In the genomic region with DNA sequence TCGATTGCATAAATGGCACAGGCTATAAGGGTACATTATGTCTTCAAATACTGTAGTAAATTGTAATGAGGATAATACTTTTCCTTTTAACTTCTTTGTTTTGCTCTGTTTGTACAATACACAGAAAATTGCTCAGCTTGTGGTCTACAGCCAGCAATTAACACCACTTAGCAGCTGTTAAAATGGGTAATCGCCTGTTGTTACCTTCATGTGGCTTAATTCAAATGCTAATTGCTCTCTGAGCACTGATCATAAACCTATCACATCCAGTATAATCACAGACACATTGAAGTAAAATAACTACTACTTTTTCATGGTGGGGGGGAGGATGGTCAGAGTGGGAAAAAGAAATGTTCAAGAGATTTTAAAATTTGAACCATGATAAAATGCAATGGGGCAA, we compare ENCODE assay signal across 1 cellular context.
TF ChIP-seq lines count a peak whose summit lies in the region.

No MANE protein-coding gene starts in this region.

TF ChIP-seq in WTC11, 78 proteins besides CTCF, POLR2A, EP300 and RAD21 (continued from another document):
- TF ChIP-seq, protein P1, sequence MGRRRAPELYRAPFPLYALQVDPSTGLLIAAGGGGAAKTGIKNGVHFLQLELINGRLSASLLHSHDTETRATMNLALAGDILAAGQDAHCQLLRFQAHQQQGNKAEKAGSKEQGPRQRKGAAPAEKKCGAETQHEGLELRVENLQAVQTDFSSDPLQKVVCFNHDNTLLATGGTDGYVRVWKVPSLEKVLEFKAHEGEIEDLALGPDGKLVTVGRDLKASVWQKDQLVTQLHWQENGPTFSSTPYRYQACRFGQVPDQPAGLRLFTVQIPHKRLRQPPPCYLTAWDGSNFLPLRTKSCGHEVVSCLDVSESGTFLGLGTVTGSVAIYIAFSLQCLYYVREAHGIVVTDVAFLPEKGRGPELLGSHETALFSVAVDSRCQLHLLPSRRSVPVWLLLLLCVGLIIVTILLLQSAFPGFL (CRISPR knock-in tag; IDR thresholded peaks at IDR 0.05; ENCODE audit: borderline replicate concordance): no peak
- no peak for TF ChIP-seq JAZF1 (CRISPR knock-in tag; IDR thresholded peaks at IDR 0.05)
- TF ChIP-seq, protein P2, sequence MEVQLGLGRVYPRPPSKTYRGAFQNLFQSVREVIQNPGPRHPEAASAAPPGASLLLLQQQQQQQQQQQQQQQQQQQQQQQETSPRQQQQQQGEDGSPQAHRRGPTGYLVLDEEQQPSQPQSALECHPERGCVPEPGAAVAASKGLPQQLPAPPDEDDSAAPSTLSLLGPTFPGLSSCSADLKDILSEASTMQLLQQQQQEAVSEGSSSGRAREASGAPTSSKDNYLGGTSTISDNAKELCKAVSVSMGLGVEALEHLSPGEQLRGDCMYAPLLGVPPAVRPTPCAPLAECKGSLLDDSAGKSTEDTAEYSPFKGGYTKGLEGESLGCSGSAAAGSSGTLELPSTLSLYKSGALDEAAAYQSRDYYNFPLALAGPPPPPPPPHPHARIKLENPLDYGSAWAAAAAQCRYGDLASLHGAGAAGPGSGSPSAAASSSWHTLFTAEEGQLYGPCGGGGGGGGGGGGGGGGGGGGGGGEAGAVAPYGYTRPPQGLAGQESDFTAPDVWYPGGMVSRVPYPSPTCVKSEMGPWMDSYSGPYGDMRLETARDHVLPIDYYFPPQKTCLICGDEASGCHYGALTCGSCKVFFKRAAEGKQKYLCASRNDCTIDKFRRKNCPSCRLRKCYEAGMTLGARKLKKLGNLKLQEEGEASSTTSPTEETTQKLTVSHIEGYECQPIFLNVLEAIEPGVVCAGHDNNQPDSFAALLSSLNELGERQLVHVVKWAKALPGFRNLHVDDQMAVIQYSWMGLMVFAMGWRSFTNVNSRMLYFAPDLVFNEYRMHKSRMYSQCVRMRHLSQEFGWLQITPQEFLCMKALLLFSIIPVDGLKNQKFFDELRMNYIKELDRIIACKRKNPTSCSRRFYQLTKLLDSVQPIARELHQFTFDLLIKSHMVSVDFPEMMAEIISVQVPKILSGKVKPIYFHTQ (CRISPR knock-in tag; IDR thresholded peaks at IDR 0.05): peak; percentile 54; the same call in 1 of the 2 replicates
- TF ChIP-seq ZNF671 (CRISPR knock-in tag; IDR thresholded peaks at IDR 0.05): 0 out of 2 replicates have a peak, but pooled peaks have one; percentile 57
- peak; percentile 54; the same call in 1 of the 2 replicates for TF ChIP-seq NFATC4 (CRISPR knock-in tag; IDR thresholded peaks at IDR 0.05)
- TF ChIP-seq TP53 (CRISPR knock-in tag; IDR thresholded peaks at IDR 0.05): no peak
- TF ChIP-seq, protein P3, sequence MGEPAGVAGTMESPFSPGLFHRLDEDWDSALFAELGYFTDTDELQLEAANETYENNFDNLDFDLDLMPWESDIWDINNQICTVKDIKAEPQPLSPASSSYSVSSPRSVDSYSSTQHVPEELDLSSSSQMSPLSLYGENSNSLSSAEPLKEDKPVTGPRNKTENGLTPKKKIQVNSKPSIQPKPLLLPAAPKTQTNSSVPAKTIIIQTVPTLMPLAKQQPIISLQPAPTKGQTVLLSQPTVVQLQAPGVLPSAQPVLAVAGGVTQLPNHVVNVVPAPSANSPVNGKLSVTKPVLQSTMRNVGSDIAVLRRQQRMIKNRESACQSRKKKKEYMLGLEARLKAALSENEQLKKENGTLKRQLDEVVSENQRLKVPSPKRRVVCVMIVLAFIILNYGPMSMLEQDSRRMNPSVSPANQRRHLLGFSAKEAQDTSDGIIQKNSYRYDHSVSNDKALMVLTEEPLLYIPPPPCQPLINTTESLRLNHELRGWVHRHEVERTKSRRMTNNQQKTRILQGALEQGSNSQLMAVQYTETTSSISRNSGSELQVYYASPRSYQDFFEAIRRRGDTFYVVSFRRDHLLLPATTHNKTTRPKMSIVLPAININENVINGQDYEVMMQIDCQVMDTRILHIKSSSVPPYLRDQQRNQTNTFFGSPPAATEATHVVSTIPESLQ (CRISPR knock-in tag; IDR thresholded peaks at IDR 0.05): no peak
- TF ChIP-seq ZNF416 (CRISPR knock-in tag; IDR thresholded peaks at IDR 0.05): 0 out of 2 replicates have a peak, but pooled peaks have one; percentile 55
- TF ChIP-seq, protein P4, sequence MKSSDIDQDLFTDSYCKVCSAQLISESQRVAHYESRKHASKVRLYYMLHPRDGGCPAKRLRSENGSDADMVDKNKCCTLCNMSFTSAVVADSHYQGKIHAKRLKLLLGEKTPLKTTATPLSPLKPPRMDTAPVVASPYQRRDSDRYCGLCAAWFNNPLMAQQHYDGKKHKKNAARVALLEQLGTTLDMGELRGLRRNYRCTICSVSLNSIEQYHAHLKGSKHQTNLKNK (CRISPR knock-in tag; IDR thresholded peaks at IDR 0.05): peak; percentile 100
- no peak for TF ChIP-seq TEAD4 (CRISPR knock-in tag; IDR thresholded peaks at IDR 0.05)
- no peak for TF ChIP-seq ATF1 (CRISPR knock-in tag; IDR thresholded peaks at IDR 0.05)
TF ChIP-seq in WTC11: peak in this region for 8.
